ENCODE assay signal across 13 cellular contexts in genomic region chr2:174600349-174600748, GRCh38.
DNase-seq lines count a peak whose midpoint lies in the region; ATAC-seq lines count a peak whose summit lies in the region.
"Had no signal": no experiment of that assay in that cellular context is flagged by ENCODE, and none has a peak within 500 bp of the region (broad histone marks: within the 10 kb centered on the region; RNA-seq: fewer than 3 reads in every experiment).

No MANE protein-coding gene starts in this region.

- H3K4me3 Mint-ChIP-seq in activated naive CD8-positive, alpha-beta T cell treated with anti-CD3 and anti-CD28 coated beads, Interleukin-2, amount 50 U/mL, for 24 hours = peak overlapping the region; percentile 18

- peak overlapping the region; percentile 93 for H3K27ac Mint-ChIP-seq in activated naive CD8-positive, alpha-beta T cell treated with anti-CD3 and anti-CD28 coated beads, Interleukin-2, amount 50 U/mL, for 24 hours

- H3K36me3 Mint-ChIP-seq in activated naive CD8-positive, alpha-beta T cell treated with anti-CD3 and anti-CD28 coated beads, Interleukin-2, amount 50 U/mL, for 24 hours (ENCODE audit: low read depth) = peaks cover 35% of the 10 kb centered on the region

- peak overlapping the region in 16 of 21 experiments; percentile 30 to 96 (median 72) for H3K27ac ChIP-seq in skin epidermis

- H3K9me3 Mint-ChIP-seq in activated naive CD8-positive, alpha-beta T cell treated with anti-CD3 and anti-CD28 coated beads, Interleukin-2, amount 50 U/mL, for 24 hours = peaks cover 3% of the 10 kb centered on the region

- no peak overlapping the region for H3K4me3 ChIP-seq in skin epidermis

- ATAC-seq in GM18861 (IDR thresholded peaks at IDR 0.05; ENCODE audit: unreplicated experiment) (peak; percentile 22), HG02610 (IDR thresholded peaks at IDR 0.05; ENCODE audit: unreplicated experiment) (peak; percentile 34), HG02973 (IDR thresholded peaks at IDR 0.05; ENCODE audit: unreplicated experiment) (no peak)
- ATAC-seq in activated naive CD8-positive, alpha-beta T cell treated with anti-CD3 and anti-CD28 coated beads, Interleukin-2, amount 50 U/mL, for 24 hours = peak; percentile 21
- ATAC-seq: HCT116 had no signal

- peaks cover 80% of the 10 kb centered on the region for H3K4me1 Mint-ChIP-seq in activated naive CD8-positive, alpha-beta T cell treated with anti-CD3 and anti-CD28 coated beads, Interleukin-2, amount 50 U/mL, for 24 hours

- no peaks in the 10 kb centered on the region for H3K27me3 Mint-ChIP-seq in activated naive CD8-positive, alpha-beta T cell treated with anti-CD3 and anti-CD28 coated beads, Interleukin-2, amount 50 U/mL, for 24 hours

- DNase-seq in activated naive CD8-positive, alpha-beta T cell treated with anti-CD3 and anti-CD28 coated beads, Interleukin-2, amount 50 U/mL, for 24 hours = no peak
- DNase-seq in stimulated activated CD8-positive, alpha-beta memory T cell treated with anti-CD3 and anti-CD28 coated beads, Interleukin-4, amount 100 ng/mL, for 48 hours = no peak
- no peak for DNase-seq in globus pallidus (ENCODE audit: low spot score)
- DNase-seq: aorta; GDM1; NCI-H524; stimulated activated CD4-positive, alpha-beta T cell treated with anti-CD3 and anti-CD28 coated beads, Interleukin-2, amount 100 ng/mL, for 48 hours; T1000 had no signal
